Comparison of ENCODE assay signal across 8 cellular contexts in the genomic region with DNA sequence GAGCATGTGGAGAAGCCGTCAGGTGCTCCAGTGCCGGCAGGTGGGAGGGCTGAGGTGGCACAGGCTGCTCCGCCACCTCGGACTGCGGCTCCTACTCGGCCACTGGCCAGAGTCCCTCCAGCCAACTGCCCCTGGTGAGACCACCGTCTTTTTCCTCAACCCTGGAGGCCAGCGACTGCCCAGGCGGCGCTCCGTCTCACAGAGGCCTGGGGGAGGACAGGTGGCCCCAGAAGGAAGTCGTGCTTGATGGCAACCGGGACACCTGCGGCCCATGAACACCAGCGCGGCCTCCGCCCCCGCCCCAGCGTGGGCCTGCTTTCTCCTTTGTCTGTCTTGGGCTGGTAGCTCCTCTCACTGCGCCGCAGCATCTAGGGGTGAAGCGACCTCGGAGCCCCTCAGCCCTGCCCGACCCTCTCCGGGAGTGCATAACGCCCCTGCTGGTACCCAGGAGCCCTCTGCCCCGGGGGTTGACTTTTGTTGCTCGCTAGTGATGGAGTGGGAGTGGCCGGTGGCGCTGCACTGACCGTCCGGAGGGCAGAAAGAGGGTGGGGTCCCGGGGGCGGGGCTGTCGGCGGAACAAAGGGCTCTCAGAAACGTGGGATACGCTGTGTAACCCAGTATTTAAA. TPM values are rescaled to one million over a fixed set of nuclear protein-coding genes. Genes with fewer than 3 reads are reported as not detected.
DNase-seq lines count a peak whose midpoint lies in the region; ATAC-seq and TF ChIP-seq lines count a peak whose summit lies in the region.

No MANE protein-coding gene starts in this region.

- H3K27me3 ChIP-seq in DOHH2 (ENCODE audit: control insufficient read depth, low read length) = peaks cover 77% of the 10 kb centered on the region
- H3K27me3 ChIP-seq in upper lobe of left lung = peaks cover 12 to 58% (median 31%) of the 10 kb centered on the region in 4 donors
- peaks cover 56% of the 10 kb centered on the region for H3K27me3 ChIP-seq in brain microvascular endothelial cell (replicated peaks)

- no peak for TF ChIP-seq POLR2A in upper lobe of left lung (IDR thresholded peaks at IDR 0.05)

- no peaks in the 10 kb centered on the region for H3K79me2 ChIP-seq in DOHH2 (ENCODE audit: control insufficient read depth, low read length)

- peaks cover 11% of the 10 kb centered on the region for H3F3A ChIP-seq in DOHH2 (ENCODE audit: control insufficient read depth, insufficient read depth)

- in situ Hi-C loops in brain microvascular endothelial cell (cut with HindIII; ENCODE audit: low pct_ligation_motif_present, low sequenced_read_pairs) = no loop called here

- ATAC-seq in upper lobe of left lung (ENCODE audit: low FRiP score in 2 of 2) = no peak
- ATAC-seq in left lobe of liver = no peak

- H3K27ac ChIP-seq in DOHH2 (ENCODE audit: low read depth, low read length) (no peak overlapping the region), upper lobe of left lung (no peak overlapping the region), brain microvascular endothelial cell (no peak overlapping the region)

- peaks cover 14% of the 10 kb centered on the region; the same call in 1 of the 2 replicates for H4K20me1 ChIP-seq in DOHH2 (ENCODE audit: control insufficient read depth, insufficient read depth, low read depth, low read length)

- H3K4me1 ChIP-seq in DOHH2 (ENCODE audit: control insufficient read depth, low read length) (peaks cover 57% of the 10 kb centered on the region), upper lobe of left lung (peaks cover 48 to 60% (median 52%) of the 10 kb centered on the region in 4 donors)

- peak; percentile 91 for DNase-seq in NCI-H146 treated with DMSO at 0.1 percent for 48 hours (lab: John Stamatoyannopoulos, UW; ENCODE audit: unreplicated experiment)
- peak; percentile 33 for DNase-seq in activated CD8-positive, alpha-beta memory T cell treated with anti-CD3 and anti-CD28 coated beads, Interleukin-2, amount 50 U/mL, for 4 hours
- DNase-seq in inferior parietal cortex (ENCODE audit: extremely low spot score) = peak; percentile 2
- peak in 1 of 2 donors; percentile 85 for DNase-seq in upper lobe of left lung
- no peak for DNase-seq in brain microvascular endothelial cell
- no peak for DNase-seq in left lobe of liver (ENCODE audit: low spot score)
- DNase-seq in SKM-1 treated with dmso at 0.1 percent for 144 hours (lab: John Stamatoyannopoulos, UW; ENCODE audit: unreplicated experiment) = no peak

- no peaks in the 10 kb centered on the region for H3K9me2 ChIP-seq in DOHH2 (replicated peaks; ENCODE audit: control insufficient read depth, low read length)

- WGBS in upper lobe of left lung, 2 donors = 1 to 2% methylated on average over 21 to 23 of the region's 38 CpGs

- no peak for TF ChIP-seq CTCF in DOHH2 (IDR thresholded peaks at IDR 0.05; ENCODE audit: low read depth, low read length, poor library complexity, severe bottlenecking)
- no peak for TF ChIP-seq CTCF in upper lobe of left lung (IDR thresholded peaks at IDR 0.05)
- no peak for TF ChIP-seq CTCF in brain microvascular endothelial cell (IDR thresholded peaks at IDR 0.05; ENCODE audit: low read depth, low read length, missing control alignments)

- H3K4me3 ChIP-seq in DOHH2 (ENCODE audit: low read length) (peak overlapping the region; percentile 77), upper lobe of left lung (peak overlapping the region in 3 of 4 donors; percentile 6 to 38 (median 24)), brain microvascular endothelial cell (ENCODE audit: low read depth, low read length) (no peak overlapping the region)

- H3K36me3 ChIP-seq in DOHH2 (ENCODE audit: control insufficient read depth, low read length) = no peaks in the 10 kb centered on the region
- no peaks in the 10 kb centered on the region for H3K36me3 ChIP-seq in upper lobe of left lung
- H3K36me3 ChIP-seq in brain microvascular endothelial cell (replicated peaks) = no peaks in the 10 kb centered on the region

- H3K4me2 ChIP-seq in DOHH2 (ENCODE audit: low read length) = peak overlapping the region; percentile 99

- TF ChIP-seq EP300 in upper lobe of left lung (IDR thresholded peaks at IDR 0.05) = no peak

- H3K9me3 ChIP-seq in DOHH2 (ENCODE audit: control insufficient read depth, insufficient read depth, low read length) (no peaks in the 10 kb centered on the region), upper lobe of left lung (no peaks in the 10 kb centered on the region)

RNA-seq across cellular contexts. Expression of gene TUBB2B, which starts 0.7 kb away (rescaled TPM):
- total RNA-seq in upper lobe of left lung (1 to 10 TPM in 4 of 6 donors, under 1 TPM in 1, not detected in 1; 0.67 to 4.1 (median 1.7) TPM), left lobe of liver (2.1 TPM)

RNA-seq across cellular contexts. Expression of gene PSMG4, which starts 30.6 kb away (rescaled TPM):
- total RNA-seq in upper lobe of left lung (10 to 100 TPM; 17.0 to 24.5 (median 22.9) TPM), left lobe of liver (11.9 TPM)

Comparison
In these comparisons a context has a peak if more than half of its experiments do, and no peak if none do; other contexts are left out.
1. DNase-seq: peak in NCI-H146 treated with DMSO at 0.1 percent for 48 hours (single experiment), activated CD8-positive, alpha-beta memory T cell treated with anti-CD3 and anti-CD28 coated beads, Interleukin-2, amount 50 U/mL, for 4 hours (single experiment) and inferior parietal cortex (single experiment); none in brain microvascular endothelial cell (single experiment), left lobe of liver (single experiment) and SKM-1 treated with dmso at 0.1 percent for 144 hours (single experiment).